ENCODE assay signal across 26 cellular contexts in the genomic region with DNA sequence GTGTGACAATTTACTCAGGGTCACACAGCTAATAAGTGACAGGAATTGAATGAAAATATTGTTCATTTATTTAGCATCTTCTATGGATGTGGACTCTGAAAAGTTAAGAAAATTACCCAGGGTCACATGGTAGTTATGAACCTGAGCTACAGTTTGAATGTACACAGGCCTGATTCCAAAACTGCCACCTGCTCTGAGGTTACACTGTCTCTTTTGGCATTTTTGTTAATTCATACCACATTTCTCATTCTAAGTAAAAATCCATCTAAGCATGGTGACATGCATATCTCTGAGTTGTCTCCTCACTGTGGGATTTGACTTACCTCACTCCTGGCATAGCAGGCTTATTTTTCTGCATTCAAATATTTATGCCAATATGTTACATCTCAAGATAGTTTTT. TPM values are rescaled to one million over a fixed set of nuclear protein-coding genes. Genes with fewer than 3 reads are reported as not detected.
A peak's percentile ranks its signal among the peaks of the same experiment; 100 is the strongest.
DNase-seq lines count a peak whose midpoint lies in the region; ATAC-seq and TF ChIP-seq lines count a peak whose summit lies in the region.
"Had no signal": no experiment of that assay in that cellular context is flagged by ENCODE, and none has a peak within 500 bp of the region (broad histone marks: within the 10 kb centered on the region; RNA-seq: fewer than 3 reads in every experiment).

No MANE protein-coding gene starts in this region.

- H3F3A ChIP-seq in OCI-LY1 (ENCODE audit: insufficient read depth, low read length) (no peaks in the 10 kb centered on the region), PC-9 (ENCODE audit: insufficient read depth, low read depth) (peaks cover 7% of the 10 kb centered on the region; the same call in 1 of the 2 replicates)

- DNase-seq in AG10803 (ENCODE audit: low read depth) (peak; percentile 27), PC-9 (no peak)
- DNase-seq in CD4-positive, CD25-positive, alpha-beta regulatory T cell = no peak
- DNase-seq in effector memory CD8-positive, alpha-beta T cell = no peak
- no peak for DNase-seq in activated CD8-positive, alpha-beta memory T cell treated with anti-CD3 and anti-CD28 coated beads, Interleukin-2, amount 50 U/mL, for 4 hours
- DNase-seq: activated naive CD4-positive, alpha-beta T cell treated with anti-CD3 and anti-CD28 coated beads, Interleukin-2, amount 50 U/mL, for 16 hours; aorta; cortex of kidney; DMS153; GDM1; HFFc6; islet precursor cell; left ventricle myocardium superior; midbrain; NCI-H1436; NCI-H524 treated with DMSO at 0.1 percent for 48 hours; pancreas; stimulated activated CD4-positive, alpha-beta T cell treated with anti-CD3 and anti-CD28 coated beads, Interleukin-2, amount 100 ng/mL, for 48 hours had no signal

- no peaks in the 10 kb centered on the region for H3K9me3 ChIP-seq in CD4-positive, CD25-positive, alpha-beta regulatory T cell (ENCODE audit: control insufficient read depth in 2 of 2, low read length in 2 of 2)
- H3K9me3 ChIP-seq in OCI-LY1 (ENCODE audit: low read length) (no peaks in the 10 kb centered on the region), PC-9 (ENCODE audit: insufficient read depth, low read depth) (no peaks in the 10 kb centered on the region; the same call in 1 of the 2 replicates)
- H3K9me3 ChIP-seq: gastroesophageal sphincter, pancreas, spleen had no signal

- H3K27ac Mint-ChIP-seq in CD4-positive, CD25-positive, alpha-beta regulatory T cell = peak overlapping the region in 2 of 3 donors; percentile 42 to 99
- peak overlapping the region; percentile 99 to 100 for H3K27ac Mint-ChIP-seq in effector memory CD8-positive, alpha-beta T cell
- H3K27ac Mint-ChIP-seq: GM23338, HFFc6 had no signal

- ATAC-seq in CD4-positive, CD25-positive, alpha-beta regulatory T cell (ENCODE audit: low read depth in 2 of 2) = no peak
- no peak for ATAC-seq in effector memory CD8-positive, alpha-beta T cell (replicated peaks)
- ATAC-seq in GM18870 (IDR thresholded peaks at IDR 0.05; ENCODE audit: unreplicated experiment) = no peak
- ATAC-seq: gastroesophageal sphincter, GM23338, pancreas, SK-N-SH treated with all-trans-retinoic acid at 6 μM for 48 hours had no signal

- H3K79me2 ChIP-seq in OCI-LY1 (ENCODE audit: insufficient read depth, low read length) (no peaks in the 10 kb centered on the region), PC-9 (ENCODE audit: low read depth) (no peaks in the 10 kb centered on the region)

- H4K20me1 ChIP-seq in OCI-LY1 (ENCODE audit: insufficient read depth, low read length) = no peaks in the 10 kb centered on the region
- no peaks in the 10 kb centered on the region; the same call in 1 of the 2 replicates for H4K20me1 ChIP-seq in PC-9 (ENCODE audit: insufficient read depth)

- H3K4me2 ChIP-seq in OCI-LY1 (ENCODE audit: low read length) = no peak overlapping the region; the same call in 1 of the 2 replicates
- H3K4me2 ChIP-seq in PC-9 = no peak overlapping the region
- H3K4me2 ChIP-seq: GM23338 had no signal

- no TSS peak for BruUV-seq in PC-9 (replicated peaks; lab: Mats Ljungman, UMichigan)

- H3K9me3 Mint-ChIP-seq in CD4-positive, CD25-positive, alpha-beta regulatory T cell = peaks cover 0 to 2% (median 0%) of the 10 kb centered on the region in 7 donors
- H3K9me3 Mint-ChIP-seq in effector memory CD8-positive, alpha-beta T cell = no peaks in the 10 kb centered on the region
- H3K9me3 Mint-ChIP-seq: GM23338; HFFc6; stimulated activated memory B cell treated with anti-CD40 and anti-IgM and Interleukin-4, amounts not matched to agents 10 μg/mL and 1 μg/mL and 100 μg/mL, for 72 hours had no signal

- no peaks in the 10 kb centered on the region for H3K9me2 ChIP-seq in OCI-LY1 (ENCODE audit: low read depth, low read length)
- H3K9me2 ChIP-seq in PC-9 (ENCODE audit: insufficient read depth) = no peaks in the 10 kb centered on the region

- H3K27ac ChIP-seq in CD4-positive, CD25-positive, alpha-beta regulatory T cell (ENCODE audit: insufficient read depth, low read length, poor library complexity, severe bottlenecking) = peak overlapping the region; percentile 96
- H3K27ac ChIP-seq in OCI-LY1 (ENCODE audit: low read depth, low read length, poor library complexity, severe bottlenecking) (peak overlapping the region; percentile 64), PC-9 (no peak overlapping the region)
- H3K27ac ChIP-seq: cardiac muscle cell, gastroesophageal sphincter, pancreas had no signal

- no peaks in the 10 kb centered on the region for H3K36me3 ChIP-seq in CD4-positive, CD25-positive, alpha-beta regulatory T cell (ENCODE audit: control insufficient read depth, insufficient read depth, low read length)
- H3K36me3 ChIP-seq in OCI-LY1 (ENCODE audit: insufficient read depth, low read length) (no peaks in the 10 kb centered on the region), PC-9 (ENCODE audit: low read depth) (no peaks in the 10 kb centered on the region)
- H3K36me3 ChIP-seq: cardiac muscle cell, gastroesophageal sphincter, pancreas had no signal

- H3K4me3 Mint-ChIP-seq in CD4-positive, CD25-positive, alpha-beta regulatory T cell = peak overlapping the region in 2 of 4 donors; percentile 2 to 74
- H3K4me3 Mint-ChIP-seq in effector memory CD8-positive, alpha-beta T cell = peak overlapping the region; percentile 76 to 80
- H3K4me3 Mint-ChIP-seq: GM23338, HFFc6 had no signal

- POLR2A ChIA-PET in PC-9 (lab: Charles Lee; ENCODE audit: unreplicated experiment) = interaction anchor here (0.5 kb wide), 1 partner anchor 14 kb away, joined by 7 read pairs; no protein-coding TSS in a partner anchor

- CTCF ChIA-PET in PC-9 (lab: Charles Lee) = no interaction called here

- no peak overlapping the region for H2AFZ ChIP-seq in OCI-LY1 (ENCODE audit: low read length)
- H2AFZ ChIP-seq in PC-9 = no peak overlapping the region
- H2AFZ ChIP-seq: GM23338 had no signal

- peaks cover 88% of the 10 kb centered on the region for H3K4me1 ChIP-seq in CD4-positive, CD25-positive, alpha-beta regulatory T cell (ENCODE audit: control insufficient read depth, insufficient read depth, low read length, poor library complexity, severe bottlenecking)
- H3K4me1 ChIP-seq in OCI-LY1 (ENCODE audit: insufficient read depth, low read length, severe bottlenecking) (peaks cover 24% of the 10 kb centered on the region), PC-9 (replicated peaks; ENCODE audit: insufficient read depth) (no peaks in the 10 kb centered on the region)
- H3K4me1 ChIP-seq: gastroesophageal sphincter, pancreas had no signal

- peaks cover 21% of the 10 kb centered on the region for H3K36me3 Mint-ChIP-seq in CD4-positive, CD25-positive, alpha-beta regulatory T cell
- peaks cover 29% of the 10 kb centered on the region for H3K36me3 Mint-ChIP-seq in effector memory CD8-positive, alpha-beta T cell (ENCODE audit: insufficient read depth)
- H3K36me3 Mint-ChIP-seq: stimulated activated memory B cell treated with anti-CD40 and anti-IgM and Interleukin-4, amounts not matched to agents 10 μg/mL and 1 μg/mL and 100 μg/mL, for 72 hours had no signal

- H3K9ac ChIP-seq in OCI-LY1 (ENCODE audit: low read length) = no peak overlapping the region; the same call in 1 of the 2 replicates

- peaks cover 34 to 94% (median 66%) of the 10 kb centered on the region in 4 donors for H3K4me1 Mint-ChIP-seq in CD4-positive, CD25-positive, alpha-beta regulatory T cell
- peaks cover 46 to 70% of the 10 kb centered on the region in 2 donors for H3K4me1 Mint-ChIP-seq in effector memory CD8-positive, alpha-beta T cell (ENCODE audit: low read depth in 2 of 2)
- H3K4me1 Mint-ChIP-seq: GM23338 had no signal

- H3K27me3 ChIP-seq in CD4-positive, CD25-positive, alpha-beta regulatory T cell (ENCODE audit: control insufficient read depth, insufficient read depth, low read length) = no peaks in the 10 kb centered on the region
- H3K27me3 ChIP-seq in OCI-LY1 (ENCODE audit: insufficient read depth, low read length) (no peaks in the 10 kb centered on the region), PC-9 (ENCODE audit: insufficient read depth, low read depth) (no peaks in the 10 kb centered on the region)
- H3K27me3 ChIP-seq: cardiac muscle cell, gastroesophageal sphincter, pancreas, spleen had no signal

- intact Hi-C loops in PC-9 (cut with micrococcal nuclease; ENCODE audit: unreplicated experiment) = no loop called here

- H3K4me3 ChIP-seq in AG10803 (ENCODE audit: low read length) (no peak overlapping the region), OCI-LY1 (ENCODE audit: low read depth, low read length, poor library complexity, severe bottlenecking) (no peak overlapping the region), PC-9 (no peak overlapping the region)
- H3K4me3 ChIP-seq in CD4-positive, CD25-positive, alpha-beta regulatory T cell (ENCODE audit: low read depth, low read length) = peak overlapping the region; percentile 21
- H3K4me3 ChIP-seq: cardiac muscle cell, gastroesophageal sphincter, GM23338, pancreas had no signal

- no peaks in the 10 kb centered on the region for H3K27me3 Mint-ChIP-seq in CD4-positive, CD25-positive, alpha-beta regulatory T cell
- no peaks in the 10 kb centered on the region for H3K27me3 Mint-ChIP-seq in effector memory CD8-positive, alpha-beta T cell
- H3K27me3 Mint-ChIP-seq: stimulated activated memory B cell treated with anti-CD40 and anti-IgM and Interleukin-4, amounts not matched to agents 10 μg/mL and 1 μg/mL and 100 μg/mL, for 72 hours had no signal

- TF ChIP-seq CTCF in AG10803 (conservative IDR thresholded peaks at IDR 0.05; ENCODE audit: low read length) = no peak
- TF ChIP-seq CTCF in OCI-LY1 (IDR thresholded peaks at IDR 0.05; ENCODE audit: low read length) = no peak
- TF ChIP-seq CTCF in PC-9 (conservative IDR thresholded peaks at IDR 0.05) = no peak

RNA-seq across cellular contexts. Expression of a gene that starts 14.1 kb away (rescaled TPM):
- total RNA-seq in CD4-positive, CD25-positive, alpha-beta regulatory T cell = 407 TPM
- 100 to 1,000 TPM; 103 to 176 (median 129) TPM for polyA plus RNA-seq in CD4-positive, CD25-positive, alpha-beta regulatory T cell
- total RNA-seq in PC-9 (2021) = 51.3 TPM in 2 replicates
